ENCODE assay signal across 8 cellular contexts in the genomic region with DNA sequence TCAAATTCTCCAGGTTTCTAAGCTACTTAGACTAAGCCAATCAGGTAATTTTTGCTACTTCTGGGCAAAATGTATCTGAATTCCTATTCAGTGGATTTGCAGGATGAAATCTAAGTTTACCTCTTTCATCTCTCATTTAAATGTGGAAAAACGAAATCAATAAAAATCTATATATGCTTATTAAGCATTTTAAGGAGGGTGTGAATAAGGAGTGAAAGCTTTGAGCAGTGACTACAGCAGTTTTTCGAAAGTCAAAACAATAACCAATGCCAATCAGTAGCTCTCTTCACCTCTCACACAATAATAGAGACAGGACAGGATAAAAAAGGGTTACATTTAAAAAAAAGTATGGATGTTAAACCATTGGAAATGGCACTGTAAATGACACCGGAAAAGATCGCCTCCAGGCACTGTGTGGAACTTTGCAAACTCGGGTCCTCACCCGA. TPM values are rescaled to one million over a fixed set of nuclear protein-coding genes. Genes with fewer than 3 reads are reported as not detected.
DNase-seq lines count a peak whose midpoint lies in the region; ATAC-seq and TF ChIP-seq lines count a peak whose summit lies in the region.

No MANE protein-coding gene starts in this region.

- peaks cover 15% of the 10 kb centered on the region for H3K4me1 Mint-ChIP-seq in CD14-positive monocyte
- peaks cover 23% of the 10 kb centered on the region for H3K4me1 Mint-ChIP-seq in stimulated activated naive CD8-positive, alpha-beta T cell treated with anti-CD3 and anti-CD28 coated beads, Interleukin-15, Interleukin-2, amounts not matched to agents 100 ng/mL and 50 ng/mL, for 24 hours (ENCODE audit: low read depth)

- peak overlapping the region; percentile 41 to 90 (median 81) for H3K27ac Mint-ChIP-seq in CD14-positive monocyte
- H3K27ac Mint-ChIP-seq in stimulated activated naive CD8-positive, alpha-beta T cell treated with anti-CD3 and anti-CD28 coated beads, Interleukin-15, Interleukin-2, amounts not matched to agents 100 ng/mL and 50 ng/mL, for 24 hours: peak overlapping the region; percentile 75

- no peak for TF ChIP-seq POLR2A in gastroesophageal sphincter (IDR thresholded peaks at IDR 0.05)

- POLR2A ChIA-PET in RWPE1 (lab: Yijun Ruan, JAX; ENCODE audit: low non-redundant PET): no interaction called here

- peak overlapping the region; percentile 44 to 92 for H3K4me3 ChIP-seq in gastroesophageal sphincter

- TF ChIP-seq CTCF in CD14-positive monocyte (IDR thresholded peaks at IDR 0.05): no peak
- TF ChIP-seq CTCF in RWPE1 (conservative IDR thresholded peaks at IDR 0.05; ENCODE audit: low read depth): no peak
- TF ChIP-seq CTCF in gastroesophageal sphincter (IDR thresholded peaks at IDR 0.05): no peak

- peaks cover 0 to under 1% (median 0%) of the 10 kb centered on the region in 7 donors for H3K9me3 Mint-ChIP-seq in CD14-positive monocyte
- no peaks in the 10 kb centered on the region for H3K9me3 Mint-ChIP-seq in stimulated activated naive CD8-positive, alpha-beta T cell treated with anti-CD3 and anti-CD28 coated beads, Interleukin-15, Interleukin-2, amounts not matched to agents 100 ng/mL and 50 ng/mL, for 24 hours

- TF ChIP-seq EP300 in gastroesophageal sphincter (IDR thresholded peaks at IDR 0.05): no peak

- DNase-seq in CD14-positive monocyte (ENCODE audit: low spot score) (no peak), RWPE1 (ENCODE audit: low spot score) (no peak), ecto neural progenitor cell (ENCODE audit: low spot score) (no peak)

- peaks cover 3 to 6% (median 5%) of the 10 kb centered on the region in 3 donors for H3K27me3 Mint-ChIP-seq in CD14-positive monocyte (ENCODE audit: low read depth in 3 of 3)
- H3K27me3 Mint-ChIP-seq in stimulated activated naive CD8-positive, alpha-beta T cell treated with anti-CD3 and anti-CD28 coated beads, Interleukin-15, Interleukin-2, amounts not matched to agents 100 ng/mL and 50 ng/mL, for 24 hours: peaks cover 17% of the 10 kb centered on the region

- WGBS in gastroesophageal sphincter (ENCODE audit: low coverage in 1 of 2), 2 donors: 1 to 4% methylated on average over 6 of the region's 6 CpGs

- CTCF ChIA-PET in RWPE1 (lab: Yijun Ruan, JAX): interaction anchor here (0.8 kb wide), 1 partner anchor 159 kb away, joined by 4 read pairs; no protein-coding TSS in a partner anchor

- no peaks in the 10 kb centered on the region for H3K27me3 ChIP-seq in gastroesophageal sphincter

- peak overlapping the region; percentile 87 to 97 for H3K4me3 Mint-ChIP-seq in CD14-positive monocyte
- peak overlapping the region; percentile 94 for H3K4me3 Mint-ChIP-seq in stimulated activated naive CD8-positive, alpha-beta T cell treated with anti-CD3 and anti-CD28 coated beads, Interleukin-15, Interleukin-2, amounts not matched to agents 100 ng/mL and 50 ng/mL, for 24 hours

- no peaks in the 10 kb centered on the region for H3K36me3 Mint-ChIP-seq in CD14-positive monocyte
- no peaks in the 10 kb centered on the region for H3K36me3 Mint-ChIP-seq in stimulated activated naive CD8-positive, alpha-beta T cell treated with anti-CD3 and anti-CD28 coated beads, Interleukin-15, Interleukin-2, amounts not matched to agents 100 ng/mL and 50 ng/mL, for 24 hours (ENCODE audit: low read depth)

- intact Hi-C loops in CD14-positive monocyte (cut with micrococcal nuclease): loop anchor here (5.0 kb wide), 2 partner anchors 104 to 1641 kb away; a partner anchor contains a TSS

- peaks cover 0 to 5% of the 10 kb centered on the region in 2 donors for H3K36me3 ChIP-seq in gastroesophageal sphincter

- H3K27ac ChIP-seq in RWPE1: peak overlapping the region; percentile 90
- H3K27ac ChIP-seq in gastroesophageal sphincter: peak overlapping the region; percentile 51 to 98 (median 86)

- H3K9me3 ChIP-seq in gastroesophageal sphincter: no peaks in the 10 kb centered on the region

- H3K4me1 ChIP-seq in gastroesophageal sphincter: peaks cover 0 to 35% (median 0%) of the 10 kb centered on the region in 3 donors

- ATAC-seq in GM21619 (IDR thresholded peaks at IDR 0.05; ENCODE audit: unreplicated experiment): peak; percentile 10
- ATAC-seq in gastroesophageal sphincter: no peak
- ATAC-seq in HG02970 (IDR thresholded peaks at IDR 0.05; ENCODE audit: low FRiP score, unreplicated experiment): no peak
- no peak for ATAC-seq in GM19463 (IDR thresholded peaks at IDR 0.05; ENCODE audit: unreplicated experiment)

RNA-seq across cellular contexts. Expression of a gene that starts 0.5 kb away (rescaled TPM):
- polyA plus RNA-seq in CD14-positive monocyte: 1 to 10 TPM; 4.0 to 4.6 TPM
- total RNA-seq in gastroesophageal sphincter: 10 to 100 TPM; 12.0 to 32.4 (median 20.6) TPM
